Comparison of ENCODE assay signal across 1 cellular context in the genomic region with DNA sequence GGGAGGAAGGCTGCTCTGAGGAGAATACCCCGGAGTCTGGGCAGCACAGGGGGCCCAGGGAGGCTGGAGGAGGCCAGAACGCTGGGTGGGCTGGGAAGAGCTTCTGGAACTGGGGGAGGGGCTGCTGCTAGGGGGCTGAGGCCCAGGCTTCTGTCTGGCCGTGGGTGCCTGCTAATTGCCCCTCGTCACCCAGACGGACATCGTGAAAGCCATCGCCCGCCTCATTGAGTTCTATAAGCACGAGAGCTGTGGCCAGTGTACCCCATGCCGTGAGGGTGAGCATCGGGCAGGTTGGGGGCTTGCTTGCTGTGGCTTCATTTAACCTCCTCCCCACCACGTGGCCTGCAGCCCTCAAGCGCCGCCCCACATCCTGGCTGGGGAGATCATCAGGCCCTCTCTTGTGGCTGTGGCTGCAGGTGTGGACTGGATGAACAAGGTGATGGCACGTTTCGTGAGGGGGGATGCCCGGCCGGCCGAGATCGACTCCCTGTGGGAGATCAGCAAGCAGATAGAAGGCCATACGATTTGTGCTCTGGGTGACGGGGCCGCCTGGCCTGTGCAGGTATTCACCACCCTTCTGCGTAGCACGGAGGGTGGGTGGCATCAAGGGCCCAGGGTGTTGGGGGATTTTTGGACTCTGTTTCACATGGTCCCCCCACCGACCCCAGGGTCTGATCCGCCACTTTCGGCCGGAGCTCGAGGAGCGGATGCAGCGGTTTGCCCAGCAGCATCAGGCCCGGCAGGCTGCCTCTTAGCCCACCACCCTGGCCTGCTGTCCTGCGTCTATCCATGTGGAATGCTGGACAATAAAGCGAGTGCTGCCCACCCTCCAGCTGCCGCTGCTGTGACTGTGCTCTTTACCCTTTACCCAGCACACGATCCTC.
TF ChIP-seq lines count a peak whose summit lies in the region.

No MANE protein-coding gene starts in this region.

TF ChIP-seq in GM12878, 131 proteins besides CTCF, POLR2A, EP300 and RAD21:
- TF ChIP-seq IKZF2 (IDR thresholded peaks at IDR 0.05), result no peak
- TF ChIP-seq, protein P1, sequence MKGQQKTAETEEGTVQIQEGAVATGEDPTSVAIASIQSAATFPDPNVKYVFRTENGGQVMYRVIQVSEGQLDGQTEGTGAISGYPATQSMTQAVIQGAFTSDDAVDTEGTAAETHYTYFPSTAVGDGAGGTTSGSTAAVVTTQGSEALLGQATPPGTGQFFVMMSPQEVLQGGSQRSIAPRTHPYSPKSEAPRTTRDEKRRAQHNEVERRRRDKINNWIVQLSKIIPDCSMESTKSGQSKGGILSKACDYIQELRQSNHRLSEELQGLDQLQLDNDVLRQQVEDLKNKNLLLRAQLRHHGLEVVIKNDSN (IDR thresholded peaks at IDR 0.05; ENCODE audit: borderline replicate concordance, extremely low read length, insufficient read depth, low read depth, low read length), result no peak
- TF ChIP-seq SREBF2 (IDR thresholded peaks at IDR 0.05; ENCODE audit: low read length), result no peak
- TF ChIP-seq, protein P2, sequence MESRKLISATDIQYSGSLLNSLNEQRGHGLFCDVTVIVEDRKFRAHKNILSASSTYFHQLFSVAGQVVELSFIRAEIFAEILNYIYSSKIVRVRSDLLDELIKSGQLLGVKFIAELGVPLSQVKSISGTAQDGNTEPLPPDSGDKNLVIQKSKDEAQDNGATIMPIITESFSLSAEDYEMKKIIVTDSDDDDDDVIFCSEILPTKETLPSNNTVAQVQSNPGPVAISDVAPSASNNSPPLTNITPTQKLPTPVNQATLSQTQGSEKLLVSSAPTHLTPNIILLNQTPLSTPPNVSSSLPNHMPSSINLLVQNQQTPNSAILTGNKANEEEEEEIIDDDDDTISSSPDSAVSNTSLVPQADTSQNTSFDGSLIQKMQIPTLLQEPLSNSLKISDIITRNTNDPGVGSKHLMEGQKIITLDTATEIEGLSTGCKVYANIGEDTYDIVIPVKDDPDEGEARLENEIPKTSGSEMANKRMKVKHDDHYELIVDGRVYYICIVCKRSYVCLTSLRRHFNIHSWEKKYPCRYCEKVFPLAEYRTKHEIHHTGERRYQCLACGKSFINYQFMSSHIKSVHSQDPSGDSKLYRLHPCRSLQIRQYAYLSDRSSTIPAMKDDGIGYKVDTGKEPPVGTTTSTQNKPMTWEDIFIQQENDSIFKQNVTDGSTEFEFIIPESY (IDR thresholded peaks at IDR 0.05), result no peak
- TF ChIP-seq STAT1 (conservative IDR thresholded peaks at IDR 0.05), result no peak
- TF ChIP-seq JUNB (IDR thresholded peaks at IDR 0.05), result no peak
- TF ChIP-seq MYB (IDR thresholded peaks at IDR 0.05; ENCODE audit: borderline replicate concordance, low read depth, low read length), result no peak
- no peak for TF ChIP-seq ESRRA (IDR thresholded peaks at IDR 0.05; ENCODE audit: low read length)
